7 cellular contexts compared by ENCODE assay signal in genomic region chr18:43620936-43621335, GRCh38.
DNase-seq lines count a peak whose midpoint lies in the region; ATAC-seq, FAIRE-seq and TF ChIP-seq lines count a peak whose summit lies in the region.

No MANE protein-coding gene starts in this region.

- no peak overlapping the region for H3K9ac ChIP-seq in GM12878 (ENCODE audit: control insufficient read depth, insufficient read depth, low read length)

- peak; percentile 64 for ATAC-seq in GM12878
- no peak for ATAC-seq in GM21825 (IDR thresholded peaks at IDR 0.05; ENCODE audit: unreplicated experiment)

- TF ChIP-seq CTCF in GM12874 (IDR thresholded peaks at IDR 0.05; ENCODE audit: insufficient read depth, low read depth, low read length) (peak; percentile 20; the same call in 1 of the 2 replicates), HFF-Myc (IDR thresholded peaks at IDR 0.05; ENCODE audit: low read depth, low read length, missing control alignments) (peak; percentile 17), GM12878 (IDR thresholded peaks at IDR 0.05 in 2 of 3, conservative IDR thresholded peaks at IDR 0.05 in 1 of 3; ENCODE audit: control insufficient read depth in 2 of 3, extremely low read depth in 1 of 3, insufficient read depth in 1 of 3, low read depth in 3 of 3, low read length in 3 of 3) (peak; percentile 39 to 56 (median 52))

- RAD21 ChIA-PET in GM12878 (lab: Charles Lee; ENCODE audit: unreplicated experiment): interaction anchor here (0.6 to 1.7 kb wide), 3 partner anchors 9 to 1764 kb away, joined by 3 to 5 read pairs (median 3); no protein-coding TSS in a partner anchor

- SMC1A ChIA-PET in GM12878 (lab: Charles Lee; ENCODE audit: uncharacterized antibody, unreplicated experiment): interaction anchor here (1.0 to 1.4 kb wide), 3 partner anchors 10 to 39 kb away, joined by 3 to 4 read pairs (median 4); no protein-coding TSS in a partner anchor

- no peaks in the 10 kb centered on the region for H4K20me1 ChIP-seq in GM12878 (ENCODE audit: control insufficient read depth, insufficient read depth)

- no peak for TF ChIP-seq EP300 in GM12878 (IDR thresholded peaks at IDR 0.05; ENCODE audit: borderline replicate concordance in 1 of 2, control insufficient read depth in 1 of 2, low read depth in 2 of 2, low read length in 2 of 2)

- DNase-seq in HFF-Myc (ENCODE audit: extremely low read depth, low read depth): peak; percentile 10
- peak; percentile 13 for DNase-seq in NCI-H1694 (lab: John Stamatoyannopoulos, UW)
- DNase-seq in GM12878 (ENCODE audit: low read depth, low spot score): no peak
- DNase-seq in kidney glomerular epithelial cell (lab: John Stamatoyannopoulos, UW): peak; percentile 67
- no peak for DNase-seq in cerebellar nuclear complex (lab: John Stamatoyannopoulos, UW)

- H3K27me3 ChIP-seq in GM12878 (replicated peaks in 1 of 2; ENCODE audit: control insufficient read depth in 2 of 2, insufficient read depth in 2 of 2, low read length in 1 of 2): no peaks in the 10 kb centered on the region

- no peak overlapping the region for H2AFZ ChIP-seq in GM12878 (ENCODE audit: control insufficient read depth, low read depth, low read length)

- no peaks in the 10 kb centered on the region for H3K4me1 ChIP-seq in GM12878 (ENCODE audit: control insufficient read depth, insufficient read depth, low read length)

- peak; percentile 64 for TF ChIP-seq RAD21 in GM12878 (IDR thresholded peaks at IDR 0.05; ENCODE audit: insufficient read depth, low read depth, low read length)

- POLR2A ChIA-PET in GM12878 (lab: Charles Lee): no interaction called here

- 0% methylated on average over 2 of the region's 2 CpGs for WGBS in GM12878 (ENCODE audit: insufficient coverage, insufficient replicate concordance, low lambda C conversion rate, missing lambda C conversion rate)

- in situ Hi-C loops in GM12878 (cut with MboI): loop anchor here (5.0 kb wide), 1 partner anchor 1756 kb away; no protein-coding TSS in a partner anchor

- CTCF ChIA-PET in GM12878 (lab: Yijun Ruan, JAX): interaction anchor here (0.7 to 1.6 kb wide), 14 partner anchors 9 to 1765 kb away, joined by 3 to 7 read pairs (median 4); no protein-coding TSS in a partner anchor

- H3K79me2 ChIP-seq in GM12878 (ENCODE audit: control insufficient read depth, insufficient read depth, low read length): no peaks in the 10 kb centered on the region

- H3K36me3 ChIP-seq in GM12878 (ENCODE audit: control insufficient read depth in 2 of 2, insufficient read depth in 2 of 2, low read length in 1 of 2): no peaks in the 10 kb centered on the region

- TF ChIP-seq POLR2A in GM12878 (IDR thresholded peaks at IDR 0.05; ENCODE audit: low read depth, low read length): no peak

- FAIRE-seq in GM12878 (lab: Jason Lieb, UNC): peak; percentile 91

- no peaks in the 10 kb centered on the region for H3K9me3 ChIP-seq in GM12878 (replicated peaks; ENCODE audit: control insufficient read depth, insufficient read depth, low read length)

- no TSS peak for BruUV-seq in GM12878 (replicated peaks; lab: Mats Ljungman, UMichigan)

- H3K27ac ChIP-seq in GM12878 (ENCODE audit: control insufficient read depth, insufficient read depth): no peak overlapping the region

- no peak overlapping the region for H3K4me2 ChIP-seq in GM12878 (ENCODE audit: control insufficient read depth, insufficient read depth)

- H3K4me3 ChIP-seq in HFF-Myc (replicated peaks; ENCODE audit: low read depth, low read length): no peak overlapping the region
- H3K4me3 ChIP-seq in GM12878: no peak overlapping the region

- intact Hi-C loops in GM12878 (cut with micrococcal nuclease; ENCODE audit: unreplicated experiment): loop anchor here (1.0 to 2.0 kb wide), 2 partner anchors 706 to 1763 kb away; no protein-coding TSS in a partner anchor

TF ChIP-seq in GM12878, 131 proteins besides CTCF, POLR2A, EP300 and RAD21:
- TF ChIP-seq SMC3 (IDR thresholded peaks at IDR 0.05; ENCODE audit: borderline replicate concordance, low read length) (peak; percentile 40; the same call in 1 of the 2 replicates), EZH2 (IDR thresholded peaks at IDR 0.05; ENCODE audit: borderline replicate concordance, control insufficient read depth, low read depth, low read length) (no peak)

Comparison
In these comparisons a context has a peak if more than half of its experiments do, and no peak if none do; other contexts are left out.
1. DNase-seq: peak in HFF-Myc (single experiment), NCI-H1694 (single experiment) and kidney glomerular epithelial cell (single experiment); none in GM12878 (single experiment) and cerebellar nuclear complex (0 of 2).
2. Peak in every context shown above with its lines, with median percentiles within 50 percentile points of each other: CTCF ChIP-seq.